In genomic region chr15:43105778-43106485, GRCh38 we compare ENCODE assay signal across 8 cellular contexts. TPM values are rescaled to one million over a fixed set of nuclear protein-coding genes. Genes with fewer than 3 reads are reported as not detected.
DNase-seq lines count a peak whose midpoint lies in the region; ATAC-seq and TF ChIP-seq lines count a peak whose summit lies in the region.

UBR1 (minus strand) TSS chr15:43106038; CDS start chr15:43106022, 16 bp downstream.

- H3K4me3 Mint-ChIP-seq in activated T-cell treated with anti-CD3 and anti-CD28 coated beads, Interleukin-2, amount 50 U/mL, for 24 hours = peak within 1 kb of the TSS; percentile 98

- no peaks in the 10 kb centered on the region for H3K9me3 Mint-ChIP-seq in activated T-cell treated with anti-CD3 and anti-CD28 coated beads, Interleukin-2, amount 50 U/mL, for 24 hours

- H3K27ac ChIP-seq in Panc1 (ENCODE audit: low read length) = peak within 1 kb of the TSS; percentile 95

- TF ChIP-seq POLR2A in erythroblast (IDR thresholded peaks at IDR 0.05; ENCODE audit: low read length) = peak; percentile 89

- peak; percentile 87 for ATAC-seq in GM21576 (IDR thresholded peaks at IDR 0.05; ENCODE audit: unreplicated experiment)
- peak; percentile 98 for ATAC-seq in Panc1

- CTCF ChIA-PET in Panc1 (lab: Charles Lee) = interaction anchor here (0.9 kb wide), 1 partner anchor 25 kb away, joined by 10 read pairs; no protein-coding TSS in a partner anchor

- BruUV-seq in Panc1 (replicated peaks; lab: Mats Ljungman, UMichigan) = no TSS peak

- DNase-seq in DMS 273 treated with DMSO at 0.1 percent for 48 hours (lab: John Stamatoyannopoulos, UW) = peak; percentile 61
- peak; percentile 94 for DNase-seq in Jurkat, Clone E6-1 (ENCODE audit: low read depth, low spot score)
- DNase-seq in Panc1 (ENCODE audit: low read depth, low spot score) = peak; percentile 63
- peak; percentile 90 for DNase-seq in activated T-cell treated with anti-CD3 and anti-CD28 coated beads, Interleukin-2, amount 50 U/mL, for 24 hours
- DNase-seq in erythroblast (lab: John Stamatoyannopoulos, UW) = peak; percentile 93 to 96
- DNase-seq in mucosa of gallbladder (ENCODE audit: low spot score) = peak; percentile 92
- DNase-seq in stimulated activated CD8-positive, alpha-beta memory T cell treated with anti-CD3 and anti-CD28 coated beads, Interleukin-4, amount 100 ng/mL, for 4 hours (ENCODE audit: low read depth in 2 of 2, low spot score in 1 of 2) = peak; percentile 80 to 82

- TF ChIP-seq CTCF in Panc1 (IDR thresholded peaks at IDR 0.05) = no peak

- H3K27ac Mint-ChIP-seq in activated T-cell treated with anti-CD3 and anti-CD28 coated beads, Interleukin-2, amount 50 U/mL, for 24 hours = peak within 1 kb of the TSS; percentile 99

- no peaks in the 10 kb centered on the region for H3K9me3 ChIP-seq in Panc1 (ENCODE audit: control insufficient read depth, insufficient read depth, low read depth, low read length)

- intact Hi-C loops in Panc1 (cut with micrococcal nuclease; ENCODE audit: unreplicated experiment) = no loop called here

- POLR2A ChIA-PET in Panc1 (lab: Charles Lee) = interaction anchor here (1.0 kb wide), 1 partner anchor 42 kb away, joined by 4 read pairs; no protein-coding TSS in a partner anchor

- peaks cover 13% of the 10 kb centered on the region for H3K4me1 ChIP-seq in Panc1 (ENCODE audit: control insufficient read depth, insufficient read depth, low read length)

- peaks cover 42% of the 10 kb centered on the region for H3K4me1 Mint-ChIP-seq in activated T-cell treated with anti-CD3 and anti-CD28 coated beads, Interleukin-2, amount 50 U/mL, for 24 hours (ENCODE audit: low read depth)

- in situ Hi-C loops in Panc1 (cut with HindIII; ENCODE audit: low pct_unique_long_range_greater_than_20kb, low sequenced_read_pairs) = no loop called here

- H3K27me3 ChIP-seq in Panc1 (ENCODE audit: control insufficient read depth, insufficient read depth, low read length) = no peaks in the 10 kb centered on the region

- H3K4me3 ChIP-seq in Jurkat, Clone E6-1 (ENCODE audit: low read length) = peak within 1 kb of the TSS; percentile 93
- H3K4me3 ChIP-seq in Panc1 (ENCODE audit: low read depth in 2 of 2, low read length in 2 of 2) = peak within 1 kb of the TSS; percentile 85 to 88

- peaks cover 48% of the 10 kb centered on the region for H3K36me3 Mint-ChIP-seq in activated T-cell treated with anti-CD3 and anti-CD28 coated beads, Interleukin-2, amount 50 U/mL, for 24 hours (ENCODE audit: low read depth)

- no peaks in the 10 kb centered on the region for H3K27me3 Mint-ChIP-seq in activated T-cell treated with anti-CD3 and anti-CD28 coated beads, Interleukin-2, amount 50 U/mL, for 24 hours

- no peaks in the 10 kb centered on the region; the same call in 1 of the 2 replicates for H3K36me3 ChIP-seq in Panc1 (ENCODE audit: control insufficient read depth, insufficient read depth, low read length)

RNA-seq across cellular contexts. Expression of gene UBR1, which starts in this region (rescaled TPM):
- 14.6 TPM for polyA plus RNA-seq in Jurkat, Clone E6-1 (2012; ENCODE audit: insufficient read depth, insufficient read length)
- total RNA-seq in Panc1 (2021; ENCODE audit: unreplicated experiment) (23.2 TPM), mucosa of gallbladder (31.1 TPM)
- 11.3 TPM for polyA plus RNA-seq in Panc1 (2012; ENCODE audit: insufficient read length)

Comparison
In these comparisons a context has a peak if more than half of its experiments do, and no peak if none do; other contexts are left out.
1. Peak in every context shown above with its lines: DNase-seq, ATAC-seq, H3K4me3 ChIP-seq and H3K27ac ChIP-seq.